In the genomic region with DNA sequence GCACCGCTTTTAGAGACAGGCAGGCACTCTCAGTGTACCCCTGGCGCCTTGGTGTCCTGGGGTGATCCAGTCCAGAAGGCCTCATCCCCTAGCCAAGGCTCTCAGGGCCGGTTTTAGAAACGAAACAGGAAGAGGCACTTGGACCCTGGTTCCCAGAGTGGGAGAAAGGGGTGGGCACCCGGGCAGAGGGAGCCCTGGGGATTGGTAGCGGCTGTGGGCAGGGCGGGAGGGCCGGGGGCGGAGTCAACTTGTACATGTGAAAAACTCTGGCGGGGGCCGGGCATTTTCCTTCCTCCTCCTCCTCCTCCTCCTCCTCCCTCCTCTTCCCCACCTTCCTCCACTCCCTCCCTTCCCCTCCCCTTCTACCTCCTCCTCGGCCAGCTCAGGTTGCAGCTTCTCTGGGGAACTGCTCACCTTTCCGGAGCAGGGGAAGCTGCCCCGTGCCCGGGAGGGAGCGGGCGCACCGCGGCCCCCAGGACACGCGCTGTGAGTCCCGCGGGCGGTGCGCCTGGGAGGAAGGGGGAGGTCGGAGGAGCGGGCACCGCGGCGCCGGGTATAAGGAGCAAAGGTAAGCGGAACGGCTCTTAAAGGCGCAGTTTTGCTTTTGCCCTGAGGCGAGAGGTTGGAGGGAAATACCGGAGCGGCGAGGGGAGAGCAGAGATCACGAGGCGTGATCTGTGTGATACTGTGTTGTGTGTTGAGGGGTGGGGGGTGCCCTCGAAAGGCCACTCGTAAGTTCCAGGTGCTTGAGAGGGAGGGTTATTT, we compare ENCODE assay signal across 8 cellular contexts. TPM values are rescaled to one million over a fixed set of nuclear protein-coding genes. Genes with fewer than 3 reads are reported as not detected.
A peak's percentile ranks its signal among the peaks of the same experiment; 100 is the strongest.
DNase-seq lines count a peak whose midpoint lies in the region; ATAC-seq and TF ChIP-seq lines count a peak whose summit lies in the region.

TSS of gene CDK18 (plus strand) at position 359 of the 765 bp plus-strand sequence. CDS start 18,499 bp downstream, outside the sequence.

- H2BK120ac ChIP-seq in neuronal stem cell (ENCODE audit: low read depth, low read length): peak within 1 kb of the TSS; percentile 81

- H3K14ac ChIP-seq in neuronal stem cell (ENCODE audit: low read length): peak within 1 kb of the TSS; percentile 28

- peaks cover 7 to 20% of the 10 kb centered on the region in 2 donors for H3K4me1 ChIP-seq in neuronal stem cell (ENCODE audit: control insufficient read depth in 2 of 2, insufficient read depth in 1 of 2, low read depth in 1 of 2, low read length in 2 of 2)

- no peak within 1 kb of the TSS for H3K27ac Mint-ChIP-seq in activated naive CD4-positive, alpha-beta T cell treated with anti-CD3 and anti-CD28 coated beads for 36 hours
- H3K27ac Mint-ChIP-seq in glutamatergic neuron (ENCODE audit: unreplicated experiment): no peak within 1 kb of the TSS

- TF ChIP-seq CTCF in AG04450 (IDR thresholded peaks at IDR 0.05; ENCODE audit: low read depth, low read length): no peak
- no peak for TF ChIP-seq CTCF in HL-60 (IDR thresholded peaks at IDR 0.05; ENCODE audit: insufficient read depth, low read length)
- TF ChIP-seq CTCF in glutamatergic neuron (IDR thresholded peaks at IDR 0.05; ENCODE audit: partially characterized antibody, unreplicated experiment): no peak

- H3K36me3 ChIP-seq in neuronal stem cell (replicated peaks in 1 of 2; ENCODE audit: control insufficient read depth in 2 of 2, insufficient read depth in 2 of 2, low read length in 2 of 2): no peaks in the 10 kb centered on the region

- H3K18ac ChIP-seq in neuronal stem cell (ENCODE audit: low read length): peak within 1 kb of the TSS; percentile 96

- H3K4me2 ChIP-seq in neuronal stem cell (ENCODE audit: insufficient read depth, low read length, poor library complexity, severe bottlenecking): peak within 1 kb of the TSS; percentile 92

- H4K8ac ChIP-seq in neuronal stem cell (ENCODE audit: low read depth, low read length): no peak within 1 kb of the TSS

- no peaks in the 10 kb centered on the region for H3K79me1 ChIP-seq in neuronal stem cell (ENCODE audit: low read depth, low read length)

- peak within 1 kb of the TSS; percentile 30 for H4K91ac ChIP-seq in neuronal stem cell (ENCODE audit: low read depth, low read length, poor library complexity)

- H3K27me3 ChIP-seq in AG04450 (ENCODE audit: control insufficient read depth, insufficient read depth, low read length) (peaks cover 54% of the 10 kb centered on the region), HL-60 (ENCODE audit: insufficient read depth, poor library complexity, severe bottlenecking) (peaks cover 22% of the 10 kb centered on the region), neuronal stem cell (ENCODE audit: control insufficient read depth in 3 of 3, insufficient read depth in 3 of 3, low read depth in 1 of 3, low read length in 3 of 3) (peaks cover 0 to 73% (median 0%) of the 10 kb centered on the region in 3 experiments)

- no peak within 1 kb of the TSS for H3K4ac ChIP-seq in neuronal stem cell (ENCODE audit: low read length)

- H3K9me3 ChIP-seq in AG04450 (ENCODE audit: control insufficient read depth, insufficient read depth, low read length) (no peaks in the 10 kb centered on the region), neuronal stem cell (replicated peaks in 1 of 2; ENCODE audit: control insufficient read depth in 2 of 2, insufficient read depth in 1 of 2, low read depth in 1 of 2, low read length in 2 of 2) (no peaks in the 10 kb centered on the region)

- peak within 1 kb of the TSS; percentile 57 for H3K4me3 ChIP-seq in AG04450 (ENCODE audit: low read depth, low read length)
- H3K4me3 ChIP-seq in HL-60 (replicated peaks; ENCODE audit: insufficient read depth, low read length): peak within 1 kb of the TSS; percentile 15
- peak within 1 kb of the TSS; percentile 36 to 81 for H3K4me3 ChIP-seq in neuronal stem cell (ENCODE audit: low read length in 2 of 2)

- H3K27me3 Mint-ChIP-seq in activated naive CD4-positive, alpha-beta T cell treated with anti-CD3 and anti-CD28 coated beads for 36 hours (ENCODE audit: low read depth): no peaks in the 10 kb centered on the region
- H3K27me3 Mint-ChIP-seq in glutamatergic neuron (ENCODE audit: unreplicated experiment): peaks cover 11% of the 10 kb centered on the region

- peak within 1 kb of the TSS; percentile 89 for H3K9ac ChIP-seq in neuronal stem cell (ENCODE audit: low read depth, low read length, poor library complexity)

- intact Hi-C loops in activated naive CD4-positive, alpha-beta T cell treated with anti-CD3 and anti-CD28 coated beads for 36 hours (cut with micrococcal nuclease): no loop called here

- no peaks in the 10 kb centered on the region for H3K9me3 Mint-ChIP-seq in activated naive CD4-positive, alpha-beta T cell treated with anti-CD3 and anti-CD28 coated beads for 36 hours
- peaks cover 5% of the 10 kb centered on the region for H3K9me3 Mint-ChIP-seq in glutamatergic neuron (ENCODE audit: unreplicated experiment)

- POLR2A ChIA-PET in AG04450 (lab: Yijun Ruan, JAX): no interaction called here

- H2BK15ac ChIP-seq in neuronal stem cell (ENCODE audit: low read length): peak within 1 kb of the TSS; percentile 32

- H2BK12ac ChIP-seq in neuronal stem cell (ENCODE audit: low read length): peak within 1 kb of the TSS; percentile 52

- CTCF ChIA-PET in AG04450 (lab: Charles Lee): interaction anchor here (1.0 kb wide), 2 partner anchors 19 to 151 kb away, joined by 3 read pairs; no protein-coding TSS in a partner anchor
- CTCF ChIA-PET in activated naive CD4-positive, alpha-beta T cell treated with anti-CD3 and anti-CD28 coated beads for 36 hours (lab: Charles Lee): interaction anchor here (1.0 to 1.4 kb wide), 3 partner anchors 20 to 150 kb away, joined by 3 read pairs; no protein-coding TSS in a partner anchor

- ATAC-seq in HG02610 (IDR thresholded peaks at IDR 0.05; ENCODE audit: unreplicated experiment): no peak

- H3K4me1 Mint-ChIP-seq in activated naive CD4-positive, alpha-beta T cell treated with anti-CD3 and anti-CD28 coated beads for 36 hours (ENCODE audit: low read depth): peaks cover 13% of the 10 kb centered on the region
- H3K4me1 Mint-ChIP-seq in glutamatergic neuron (ENCODE audit: low read depth, unreplicated experiment): peaks cover 11% of the 10 kb centered on the region

- DNase-seq in AG04450 (ENCODE audit: low read depth, low spot score) (no peak), HL-60 (ENCODE audit: low read depth in 1 of 2, low spot score in 1 of 2) (peak in 1 of 2 experiments; percentile 52), NOMO-1 treated with DMSO at 0.1 percent for 48 hours (lab: John Stamatoyannopoulos, UW; ENCODE audit: unreplicated experiment) (peak; percentile 84), glutamatergic neuron (no peak), neuronal stem cell (ENCODE audit: low spot score) (peak; percentile 49), ureter (ENCODE audit: low spot score) (peak; percentile 91)
- DNase-seq in activated naive CD4-positive, alpha-beta T cell treated with anti-CD3 and anti-CD28 coated beads for 36 hours: peak; percentile 58

- H2AFZ ChIP-seq in neuronal stem cell (ENCODE audit: low read length): peak within 1 kb of the TSS; percentile 93

- H3K36me3 Mint-ChIP-seq in activated naive CD4-positive, alpha-beta T cell treated with anti-CD3 and anti-CD28 coated beads for 36 hours (ENCODE audit: low read depth): no peaks in the 10 kb centered on the region
- no peaks in the 10 kb centered on the region for H3K36me3 Mint-ChIP-seq in glutamatergic neuron (ENCODE audit: unreplicated experiment)

- peak within 1 kb of the TSS; percentile 65 for H3K4me3 Mint-ChIP-seq in activated naive CD4-positive, alpha-beta T cell treated with anti-CD3 and anti-CD28 coated beads for 36 hours
- peak within 1 kb of the TSS; percentile 79 for H3K4me3 Mint-ChIP-seq in glutamatergic neuron (ENCODE audit: unreplicated experiment)

- WGBS in neuronal stem cell (ENCODE audit: extremely low coverage in 2 of 2, insufficient read length in 2 of 2, insufficient replicate concordance in 1 of 2), 2 donors: 60% methylated on average over 1 of the region's 42 CpGs; no CpG with 5 or more reads in 1 of the 2 donors

- peak within 1 kb of the TSS; percentile 80 for H2BK5ac ChIP-seq in neuronal stem cell (ENCODE audit: low read length)

- peak within 1 kb of the TSS; percentile 76 for H2AK5ac ChIP-seq in neuronal stem cell (ENCODE audit: low read depth, low read length)

- no peak within 1 kb of the TSS for H3K27ac ChIP-seq in AG04450 (ENCODE audit: low read depth, low read length)
- no peak within 1 kb of the TSS for H3K27ac ChIP-seq in HL-60 (replicated peaks)
- H3K27ac ChIP-seq in neuronal stem cell (replicated peaks; ENCODE audit: low read length): no peak within 1 kb of the TSS

- H3K23ac ChIP-seq in neuronal stem cell (ENCODE audit: low read depth, low read length, poor library complexity): peak within 1 kb of the TSS; percentile 71

RNA-seq across cellular contexts. Expression of gene CDK18, which starts in this region (rescaled TPM):
- 0.36 and 0.38 TPM in 2 replicates for polyA plus RNA-seq in AG04450 (2011; rRNA removed)
- 0.35 and 0.97 TPM in 2 replicates for polyA minus RNA-seq in AG04450 (2011; rRNA and poly(A)+ RNA removed)
- 1 to 10 TPM; 3.6 to 4.1 TPM for total RNA-seq in activated naive CD4-positive, alpha-beta T cell treated with anti-CD3 and anti-CD28 coated beads for 36 hours
- total RNA-seq in glutamatergic neuron (ENCODE audit: unreplicated experiment) (1.7 TPM), ureter (28.6 TPM)
- 25.8 TPM for polyA plus RNA-seq in neuronal stem cell (2013, experiment 1 of 2)
- polyA plus RNA-seq in neuronal stem cell (2013, experiment 2 of 2): 25.5 TPM

Comparison
In these comparisons a context has a peak if more than half of its experiments do, and no peak if none do; other contexts are left out.
1. DNase-seq: peak in NOMO-1 treated with DMSO at 0.1 percent for 48 hours (single experiment), activated naive CD4-positive, alpha-beta T cell treated with anti-CD3 and anti-CD28 coated beads for 36 hours (single experiment), neuronal stem cell (single experiment) and ureter (single experiment); none in AG04450 (single experiment) and glutamatergic neuron (single experiment).
2. Peak in every context shown above with its lines, with median percentiles within 50 percentile points of each other: H3K4me3 ChIP-seq.